Comparison of ENCODE assay signal across 2 cellular contexts in the genomic region with DNA sequence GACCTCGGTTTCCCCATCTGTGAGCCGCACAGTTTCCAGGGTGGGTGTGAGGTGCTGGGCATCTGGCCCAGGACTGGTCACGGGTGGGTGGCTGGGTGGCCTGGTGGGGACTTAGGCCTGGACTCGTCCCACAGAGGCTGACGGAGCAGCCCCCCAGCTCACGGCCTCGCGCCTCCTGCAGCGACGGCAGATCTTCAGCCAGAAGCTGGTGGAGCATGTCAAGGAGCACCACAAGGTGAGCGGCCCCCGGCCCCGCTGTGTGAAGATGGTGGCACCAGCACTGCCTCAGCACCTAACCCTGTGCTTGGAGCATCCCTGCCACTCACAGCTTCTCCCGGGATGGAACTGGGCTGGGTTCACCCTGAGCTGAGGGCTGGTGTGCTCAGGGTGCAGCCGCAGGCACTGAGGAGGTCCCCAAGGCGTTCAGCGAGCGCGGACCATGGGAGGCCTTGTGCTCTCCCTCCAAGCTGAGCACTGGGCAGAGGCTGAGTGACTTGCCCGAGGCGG.
A peak's percentile ranks its signal among the peaks of the same experiment; 100 is the strongest.
TF ChIP-seq lines count a peak whose summit lies in the region.

No MANE protein-coding gene starts in this region.

TF ChIP-seq in A549, 52 proteins besides CTCF, POLR2A, EP300 and RAD21:
- TF ChIP-seq, protein P1, sequence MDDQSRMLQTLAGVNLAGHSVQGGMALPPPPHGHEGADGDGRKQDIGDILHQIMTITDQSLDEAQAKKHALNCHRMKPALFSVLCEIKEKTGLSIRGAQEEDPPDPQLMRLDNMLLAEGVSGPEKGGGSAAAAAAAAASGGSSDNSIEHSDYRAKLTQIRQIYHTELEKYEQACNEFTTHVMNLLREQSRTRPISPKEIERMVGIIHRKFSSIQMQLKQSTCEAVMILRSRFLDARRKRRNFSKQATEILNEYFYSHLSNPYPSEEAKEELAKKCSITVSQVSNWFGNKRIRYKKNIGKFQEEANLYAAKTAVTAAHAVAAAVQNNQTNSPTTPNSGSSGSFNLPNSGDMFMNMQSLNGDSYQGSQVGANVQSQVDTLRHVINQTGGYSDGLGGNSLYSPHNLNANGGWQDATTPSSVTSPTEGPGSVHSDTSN (IDR thresholded peaks at IDR 0.05) = peak; percentile 31; the same call in 1 of the 2 replicates
- TF ChIP-seq HEYL (CRISPR knock-in tag; IDR thresholded peaks at IDR 0.05) = no peak

TF ChIP-seq in H1, 55 proteins besides CTCF, POLR2A, EP300 and RAD21:
- TF ChIP-seq POLR2AphosphoS5 (IDR thresholded peaks at IDR 0.05; ENCODE audit: low read depth, low read length) = 0 out of 2 replicates have a peak, but pooled peaks have one; percentile 37
- TF ChIP-seq KDM4A (IDR thresholded peaks at IDR 0.05; ENCODE audit: low read depth, low read length, severe bottlenecking) = no peak
